Comparison of ENCODE assay signal across 11 cellular contexts in the genomic region with DNA sequence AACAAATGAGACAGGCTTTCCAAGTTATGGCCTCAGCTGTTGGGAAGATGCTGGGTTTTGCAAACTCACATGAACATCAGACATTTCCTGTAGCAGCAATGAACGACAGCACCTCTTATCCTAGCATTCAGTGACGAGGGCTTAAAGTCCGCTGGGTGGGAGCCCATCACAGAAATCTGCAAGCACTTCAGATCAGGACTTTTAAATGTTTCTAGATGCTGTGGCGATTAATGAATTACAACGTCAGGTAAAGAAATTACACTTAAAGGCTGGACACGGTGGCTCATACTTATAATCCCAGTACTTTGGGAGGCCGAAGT. TPM values are rescaled to one million over a fixed set of nuclear protein-coding genes. Genes with fewer than 3 reads are reported as not detected.
A peak's percentile ranks its signal among the peaks of the same experiment; 100 is the strongest.
DNase-seq lines count a peak whose midpoint lies in the region; ATAC-seq, FAIRE-seq and TF ChIP-seq lines count a peak whose summit lies in the region.
"Had no signal": no experiment of that assay in that cellular context is flagged by ENCODE, and none has a peak within 500 bp of the region (broad histone marks: within the 10 kb centered on the region; RNA-seq: fewer than 3 reads in every experiment).

No MANE protein-coding gene starts in this region.

- H3K4me2 ChIP-seq in endothelial cell of umbilical vein (ENCODE audit: insufficient read depth, low read length): no peak overlapping the region

- dilution Hi-C loops in endothelial cell of umbilical vein (cut with MboI; ENCODE audit: extremely low pct_ligation_motif_present, low sequenced_read_pairs): no loop called here

- intact Hi-C loops in endothelial cell of umbilical vein (cut with micrococcal nuclease): loop anchor here (1.0 to 10.0 kb wide), 9 partner anchors 76 to 710 kb away; partner anchors contain the start of genes MRPL46, MRPS11 and POLG
- intact Hi-C loops in sigmoid colon (cut with DNase I): loop anchor here (5.0 kb wide), 2 partner anchors 78 to 272 kb away; partner anchors contain the start of genes DET1 and HAPLN3

- no peaks in the 10 kb centered on the region for H3K27me3 ChIP-seq in CD8-positive, alpha-beta memory T cell (ENCODE audit: insufficient read depth, low read length, poor library complexity, severe bottlenecking)
- no peaks in the 10 kb centered on the region for H3K27me3 ChIP-seq in Peyer's patch
- H3K27me3 ChIP-seq in endothelial cell of umbilical vein (ENCODE audit: control insufficient read depth in 2 of 2, insufficient read depth in 2 of 2, low read length in 2 of 2): no peaks in the 10 kb centered on the region
- no peaks in the 10 kb centered on the region for H3K27me3 ChIP-seq in sigmoid colon
- H3K27me3 ChIP-seq: SJSA1 had no signal

- 72 to 75% methylated on average over 7 of the region's 7 CpGs for WGBS in sigmoid colon, 2 donors

- H3K36me3 ChIP-seq in CD8-positive, alpha-beta memory T cell (ENCODE audit: insufficient read depth, low read length): peaks cover 20% of the 10 kb centered on the region
- peaks cover 0 to 10% (median 0%) of the 10 kb centered on the region in 3 donors for H3K36me3 ChIP-seq in Peyer's patch
- peaks cover 10 to 21% of the 10 kb centered on the region in 2 experiments for H3K36me3 ChIP-seq in endothelial cell of umbilical vein (ENCODE audit: control insufficient read depth in 2 of 2, extremely low read depth in 1 of 2, insufficient read depth in 2 of 2, low read length in 2 of 2)
- H3K36me3 ChIP-seq in sigmoid colon: peaks cover 0 to 41% (median 15%) of the 10 kb centered on the region in 4 donors

- peaks cover 88% of the 10 kb centered on the region for H3K79me2 ChIP-seq in endothelial cell of umbilical vein (ENCODE audit: control insufficient read depth, insufficient read depth, low read length)

- H3K9me3 ChIP-seq in CD8-positive, alpha-beta memory T cell (ENCODE audit: low read length): no peaks in the 10 kb centered on the region
- H3K9me3 ChIP-seq in Peyer's patch (no peaks in the 10 kb centered on the region), endothelial cell of umbilical vein (replicated peaks; ENCODE audit: control insufficient read depth, insufficient read depth, low read length) (no peaks in the 10 kb centered on the region), sigmoid colon (no peaks in the 10 kb centered on the region)
- H3K9me3 ChIP-seq: SJSA1 had no signal

- TF ChIP-seq POLR2A in Peyer's patch (IDR thresholded peaks at IDR 0.05): no peak
- TF ChIP-seq POLR2A in endothelial cell of umbilical vein (IDR thresholded peaks at IDR 0.05; ENCODE audit: low read depth, low read length): no peak
- no peak for TF ChIP-seq POLR2A in sigmoid colon (IDR thresholded peaks at IDR 0.05)
- no peak for TF ChIP-seq POLR2A in GM18505 (IDR thresholded peaks at IDR 0.05; ENCODE audit: borderline replicate concordance, extremely low read depth, insufficient read depth, insufficient read length)

- peaks cover 76% of the 10 kb centered on the region for H3K4me1 ChIP-seq in CD8-positive, alpha-beta memory T cell (ENCODE audit: insufficient read depth, low read length)
- H3K4me1 ChIP-seq in Peyer's patch (peaks cover 1 to 68% (median 39%) of the 10 kb centered on the region in 4 donors), endothelial cell of umbilical vein (ENCODE audit: control insufficient read depth, extremely low read depth, insufficient read depth, low read length) (peaks cover 41% of the 10 kb centered on the region), sigmoid colon (peaks cover 0 to 44% (median 41%) of the 10 kb centered on the region in 4 donors)

- H3K4me1 Mint-ChIP-seq in CD8-positive, alpha-beta memory T cell: peaks cover 82 to 92% (median 85%) of the 10 kb centered on the region in 3 donors

- no peak for FAIRE-seq in endothelial cell of umbilical vein (lab: Jason Lieb, UNC)

- peak overlapping the region; percentile 45 for H3K4me3 ChIP-seq in CD8-positive, alpha-beta memory T cell (ENCODE audit: low read length)
- H3K4me3 ChIP-seq in Peyer's patch: peak overlapping the region in 2 of 4 donors; percentile 13 to 24
- H3K4me3 ChIP-seq in endothelial cell of umbilical vein (replicated peaks in 1 of 3; ENCODE audit: insufficient read depth in 1 of 3, low read depth in 1 of 3, low read length in 3 of 3): no peak overlapping the region
- no peak overlapping the region for H3K4me3 ChIP-seq in sigmoid colon
- H3K4me3 ChIP-seq: SJSA1 had no signal

- no peak overlapping the region for H3K27ac ChIP-seq in CD8-positive, alpha-beta memory T cell (ENCODE audit: low read depth, low read length)
- H3K27ac ChIP-seq in Peyer's patch (peak overlapping the region; percentile 45 to 96 (median 68)), endothelial cell of umbilical vein (ENCODE audit: insufficient read depth, low read depth, low read length) (peak overlapping the region; percentile 19), sigmoid colon (peak overlapping the region in 2 of 4 donors; percentile 25 to 40)
- H3K27ac ChIP-seq: SJSA1 had no signal

- peaks cover 0 to under 1% of the 10 kb centered on the region in 2 donors for H3K27me3 Mint-ChIP-seq in CD8-positive, alpha-beta memory T cell

- no peak overlapping the region for H2AFZ ChIP-seq in endothelial cell of umbilical vein (ENCODE audit: low read depth, low read length)

- H3K4me3 Mint-ChIP-seq in CD8-positive, alpha-beta memory T cell: peak overlapping the region; percentile 79 to 91 (median 82)

- no peak for TF ChIP-seq EP300 in sigmoid colon (IDR thresholded peaks at IDR 0.05)

- ATAC-seq in GM19351 (IDR thresholded peaks at IDR 0.05; ENCODE audit: unreplicated experiment): no peak
- no peak for ATAC-seq in GM18505 (IDR thresholded peaks at IDR 0.05; ENCODE audit: unreplicated experiment)
- ATAC-seq in GM21529 (IDR thresholded peaks at IDR 0.05; ENCODE audit: unreplicated experiment): no peak

- H3K9me3 Mint-ChIP-seq in CD8-positive, alpha-beta memory T cell: peaks cover 0 to 2% (median 0%) of the 10 kb centered on the region in 5 donors

- H4K20me1 ChIP-seq in endothelial cell of umbilical vein (replicated peaks; ENCODE audit: control insufficient read depth, extremely low read depth, insufficient read depth, low read length): no peaks in the 10 kb centered on the region

- peaks cover 10 to 47% (median 17%) of the 10 kb centered on the region in 3 donors for H3K36me3 Mint-ChIP-seq in CD8-positive, alpha-beta memory T cell

- no peaks in the 10 kb centered on the region for H3K9me1 ChIP-seq in endothelial cell of umbilical vein (replicated peaks; ENCODE audit: control insufficient read depth, extremely low read depth, insufficient read depth, low read length)

- no TSS peak for BruUV-seq in endothelial cell of umbilical vein (replicated peaks; lab: Mats Ljungman, UMichigan)

- H3K9ac ChIP-seq in endothelial cell of umbilical vein (replicated peaks; ENCODE audit: extremely low read depth, insufficient read depth, low read length): no peak overlapping the region

- no peak for DNase-seq in CD8-positive, alpha-beta memory T cell
- DNase-seq in Peyer's patch (no peak), endothelial cell of umbilical vein (ENCODE audit: low read depth, low spot score) (no peak), sigmoid colon (peak; percentile 43), GM19238 (ENCODE audit: insufficient read length, low spot score) (no peak)
- DNase-seq: GDM1, NCI-H2107 had no signal

- TF ChIP-seq CTCF in Peyer's patch (IDR thresholded peaks at IDR 0.05) (no peak), endothelial cell of umbilical vein (IDR thresholded peaks at IDR 0.05; ENCODE audit: extremely low read depth in 1 of 2, insufficient read depth in 1 of 2, low read depth in 1 of 2, low read length in 2 of 2) (no peak), sigmoid colon (IDR thresholded peaks at IDR 0.05) (no peak)

- CTCF ChIA-PET in CD8-positive, alpha-beta memory T cell (lab: Charles Lee): interaction anchor here (0.6 to 5.8 kb wide), 22 partner anchors 8 to 283 kb away, joined by 3 to 88 read pairs (median 5); partner anchors contain the start of gene HAPLN3
- CTCF ChIA-PET in endothelial cell of umbilical vein (lab: Charles Lee): interaction anchor here (0.6 to 2.7 kb wide), 33 partner anchors 9 to 547 kb away, joined by 3 to 69 read pairs (median 6); partner anchors contain the start of genes HAPLN3, MFGE8, MRPL46 and MRPS11

- POLR2A ChIA-PET in CD8-positive, alpha-beta memory T cell (lab: Charles Lee): interaction anchor here (1.0 to 1.3 kb wide), 3 partner anchors 10 to 39 kb away, joined by 3 to 8 read pairs (median 5); no protein-coding TSS in a partner anchor
- POLR2A ChIA-PET in endothelial cell of umbilical vein (lab: Charles Lee): interaction anchor here (0.6 to 1.4 kb wide), 2 partner anchors 9 to 13 kb away, joined by 4 to 8 read pairs; partner anchors contain the start of gene ISG20

- H3K27ac Mint-ChIP-seq in CD8-positive, alpha-beta memory T cell: peak overlapping the region; percentile 86 to 99 (median 94)

RNA-seq across cellular contexts. Expression of gene AEN, which starts 3.8 kb away (rescaled TPM):
- total RNA-seq in CD8-positive, alpha-beta memory T cell: 100 to 1,000 TPM; 109 TPM
- polyA plus RNA-seq in CD8-positive, alpha-beta memory T cell: 22.8 TPM
- total RNA-seq in Peyer's patch (10 to 100 TPM in 2 of 4 donors, 1 to 10 TPM in 2; 9.6 to 17.3 (median 11.5) TPM), endothelial cell of umbilical vein (35.6 and 38.3 TPM in 2 replicates), sigmoid colon (10 to 100 TPM in 2 of 4 donors, 1 to 10 TPM in 2; 5.8 to 18.3 (median 9.4) TPM)
- polyA plus RNA-seq in endothelial cell of umbilical vein (31.6 and 34.2 TPM in 2 replicates), sigmoid colon (10 to 100 TPM in 1 of 3 donors, 1 to 10 TPM in 2; 4.2 to 19.7 (median 8.8) TPM)
- polyA plus RNA-seq in endothelial cell of umbilical vein (2011; cell fraction: cytosol; rRNA removed): 30.4 and 33.1 TPM in 2 replicates
- polyA plus RNA-seq in endothelial cell of umbilical vein (2011; cell fraction: nucleus; rRNA removed): 71.6 and 79.4 TPM in 2 replicates
- 24.7 and 28.5 TPM in 2 replicates for polyA plus RNA-seq in endothelial cell of umbilical vein (2012)
- 40.9 and 53.8 TPM in 2 replicates for polyA minus RNA-seq in endothelial cell of umbilical vein
- polyA minus RNA-seq in endothelial cell of umbilical vein (2011; cell fraction: cytosol; rRNA and poly(A)+ RNA removed): 33.0 TPM
- polyA minus RNA-seq in endothelial cell of umbilical vein (2011; cell fraction: nucleus; rRNA and poly(A)+ RNA removed): 51.5 and 84.7 TPM in 2 replicates

RNA-seq across cellular contexts. Expression of gene ISG20, which starts 13.9 kb away (rescaled TPM):
- total RNA-seq in CD8-positive, alpha-beta memory T cell: 10 to 100 TPM; 22.5 to 27.2 TPM
- polyA plus RNA-seq in CD8-positive, alpha-beta memory T cell: 572 TPM
- total RNA-seq in Peyer's patch (10 to 100 TPM; 50.3 to 90.0 (median 70.6) TPM), endothelial cell of umbilical vein (5.4 and 6.4 TPM in 2 replicates), sigmoid colon (10 to 100 TPM in 1 of 4 donors, 1 to 10 TPM in 3; 1.9 to 20.1 (median 6.4) TPM)
- polyA plus RNA-seq in endothelial cell of umbilical vein (7.5 and 9.0 TPM in 2 replicates), sigmoid colon (100 to 1,000 TPM in 2 of 3 donors, 10 to 100 TPM in 1; 70.9 to 177 (median 153) TPM)
- polyA plus RNA-seq in endothelial cell of umbilical vein (2011; cell fraction: cytosol; rRNA removed): 5.5 and 6.0 TPM in 2 replicates
- 5.0 and 5.1 TPM in 2 replicates for polyA plus RNA-seq in endothelial cell of umbilical vein (2011; cell fraction: nucleus; rRNA removed)
- polyA plus RNA-seq in endothelial cell of umbilical vein (2012): 8.6 and 9.9 TPM in 2 replicates
- polyA minus RNA-seq in endothelial cell of umbilical vein: 4.7 and 6.4 TPM in 2 replicates
- polyA minus RNA-seq in endothelial cell of umbilical vein (2011; cell fraction: cytosol; rRNA and poly(A)+ RNA removed): 2.7 TPM
- 11.3 and 15.8 TPM in 2 replicates for polyA minus RNA-seq in endothelial cell of umbilical vein (2011; cell fraction: nucleus; rRNA and poly(A)+ RNA removed)
